23 cellular contexts compared by ENCODE assay signal in genomic region chr17:81913394-81914102, GRCh38. TPM values are rescaled to one million over a fixed set of nuclear protein-coding genes. Genes with fewer than 3 reads are reported as not detected.
DNase-seq lines count a peak whose midpoint lies in the region; ATAC-seq, FAIRE-seq and TF ChIP-seq lines count a peak whose summit lies in the region.
"Had no signal": no experiment of that assay in that cellular context is flagged by ENCODE, and none has a peak within 500 bp of the region (broad histone marks: within the 10 kb centered on the region; RNA-seq: fewer than 3 reads in every experiment).

No MANE protein-coding gene starts in this region.

- H3K9me3 Mint-ChIP-seq in central memory CD8-positive, alpha-beta T cell: no peaks in the 10 kb centered on the region
- H3K9me3 Mint-ChIP-seq in type B pancreatic cell: no peaks in the 10 kb centered on the region
- H3K9me3 Mint-ChIP-seq: activated naive CD4-positive, alpha-beta T cell treated with anti-CD3 and anti-CD28 coated beads for 36 hours had no signal

- H3K4me3 ChIP-seq in HepG2 (replicated peaks in 1 of 3; ENCODE audit: insufficient read depth in 1 of 3, low read depth in 2 of 3, low read length in 3 of 3): no peak overlapping the region
- no peak overlapping the region for H3K4me3 ChIP-seq in right lobe of liver
- no peak overlapping the region for H3K4me3 ChIP-seq in HAP-1
- no peak overlapping the region for H3K4me3 ChIP-seq in SK-N-SH (ENCODE audit: low read depth in 2 of 2, low read length in 1 of 2)
- H3K4me3 ChIP-seq: BLaER1, esophagus muscularis mucosa, gastrocnemius medialis, GM23248, mucosa of descending colon, psoas muscle had no signal

- TF ChIP-seq EP300 in HepG2 (IDR thresholded peaks at IDR 0.05; ENCODE audit: low read depth in 2 of 2, low read length in 2 of 2) (no peak), HepG2 (CRISPR knock-in tag; IDR thresholded peaks at IDR 0.05; ENCODE audit: borderline replicate concordance) (no peak), SK-N-SH (IDR thresholded peaks at IDR 0.05; ENCODE audit: borderline replicate concordance in 1 of 2, low read depth in 1 of 2, low read length in 1 of 2) (no peak)

- no peak for TF ChIP-seq CTCF in HepG2 (CRISPR knock-in tag; IDR thresholded peaks at IDR 0.05)
- TF ChIP-seq CTCF in right lobe of liver (IDR thresholded peaks at IDR 0.05): no peak
- TF ChIP-seq CTCF in type B pancreatic cell (conservative IDR thresholded peaks at IDR 0.05): no peak
- no peak for TF ChIP-seq CTCF in SK-N-SH (IDR thresholded peaks at IDR 0.05)

- peaks cover 41% of the 10 kb centered on the region for H3K79me2 ChIP-seq in HepG2 (ENCODE audit: insufficient read depth, low read length)
- H3K79me2 ChIP-seq in SK-N-SH (ENCODE audit: insufficient read depth): peaks cover 40% of the 10 kb centered on the region

- H3K4me1 Mint-ChIP-seq in central memory CD8-positive, alpha-beta T cell: peaks cover 26% of the 10 kb centered on the region
- H3K4me1 Mint-ChIP-seq in type B pancreatic cell (ENCODE audit: unreplicated experiment): peaks cover 13% of the 10 kb centered on the region

- H3K27me3 ChIP-seq in HepG2 (ENCODE audit: control insufficient read depth in 1 of 2, insufficient read depth in 2 of 2, low read length in 2 of 2) (no peaks in the 10 kb centered on the region; a peak in 1 of 5 replicates), right lobe of liver (no peaks in the 10 kb centered on the region), HAP-1 (ENCODE audit: low read depth) (no peaks in the 10 kb centered on the region), SK-N-SH (ENCODE audit: insufficient read depth) (no peaks in the 10 kb centered on the region)
- H3K27me3 ChIP-seq: BLaER1, esophagus muscularis mucosa, gastrocnemius medialis had no signal

- POLR2A ChIA-PET in HepG2 (lab: Yijun Ruan, JAX) (interaction anchor here (1.3 to 1.4 kb wide), 5 partner anchors 10 to 30 kb away, joined by 3 to 4 read pairs (median 4); partner anchors contain the start of gene NPB), SK-N-SH (lab: Yijun Ruan, JAX) (interaction anchor here (0.8 kb wide), 1 partner anchor 24 kb away, joined by 3 read pairs; the partner anchor contains the start of gene PYCR1)

- TF ChIP-seq RAD21 in HepG2 (CRISPR knock-in tag; IDR thresholded peaks at IDR 0.05): no peak
- TF ChIP-seq RAD21 in SK-N-SH (IDR thresholded peaks at IDR 0.05; ENCODE audit: low read length): no peak

- no peak overlapping the region for H3K27ac Mint-ChIP-seq in central memory CD8-positive, alpha-beta T cell (ENCODE audit: low read depth)
- peak overlapping the region; percentile 94 for H3K27ac Mint-ChIP-seq in type B pancreatic cell
- H3K27ac Mint-ChIP-seq: activated CD4-positive, alpha-beta T cell treated with anti-CD3 and anti-CD28 coated beads for 36 hours; activated naive CD4-positive, alpha-beta T cell treated with anti-CD3 and anti-CD28 coated beads for 36 hours had no signal

- WGBS in HepG2 (ENCODE audit: low lambda C conversion rate): 97% methylated on average over 22 of the region's 31 CpGs
- 92% methylated on average over 10 of the region's 31 CpGs for WGBS in right lobe of liver (ENCODE audit: insufficient coverage, low coverage, low lambda C conversion rate, missing lambda C conversion rate)
- WGBS in SK-N-SH (ENCODE audit: low lambda C conversion rate): 89% methylated on average over 19 of the region's 31 CpGs

- peaks cover 23% of the 10 kb centered on the region for H3F3A ChIP-seq in SK-N-SH (replicated peaks; ENCODE audit: insufficient read depth)

- no TSS peak for BruUV-seq in HepG2 (replicated peaks; lab: Mats Ljungman, UMichigan)

- DNase-seq in HepG2 (ENCODE audit: low spot score) (no peak), right lobe of liver (no peak), type B pancreatic cell (ENCODE audit: extremely low spot score, unreplicated experiment) (no peak), HAP-1 (ENCODE audit: low spot score in 2 of 2) (no peak), SK-N-SH (no peak)
- no peak for DNase-seq in central memory CD8-positive, alpha-beta T cell (ENCODE audit: low spot score in 2 of 2)
- DNase-seq: activated CD4-positive, alpha-beta T cell treated with anti-CD3 and anti-CD28 coated beads for 36 hours; activated naive CD4-positive, alpha-beta T cell treated with anti-CD3 and anti-CD28 coated beads for 36 hours; activated T-cell treated with anti-CD3 and anti-CD28 coated beads, Interleukin-2, amount 50 U/mL, for 48 hours; anterior cingulate cortex; cerebellar nuclear complex; effector CD4-positive, alpha-beta T cell; gastrocnemius medialis; GM23248; mucosa of descending colon; NCI-H1092; NCI-H187 treated with DMSO at 0.1 percent for 48 hours; psoas muscle; SHP77 treated with DMSO at 0.1 percent for 48 hours had no signal

- peaks cover 32% of the 10 kb centered on the region for H3K36me3 Mint-ChIP-seq in central memory CD8-positive, alpha-beta T cell (ENCODE audit: insufficient read depth)
- peaks cover 11% of the 10 kb centered on the region for H3K36me3 Mint-ChIP-seq in type B pancreatic cell

- H3K27ac ChIP-seq in HepG2 (ENCODE audit: extremely low read length, insufficient read depth, low read length) (no peak overlapping the region), right lobe of liver (no peak overlapping the region), SK-N-SH (ENCODE audit: low read depth in 2 of 2, low read length in 1 of 2) (no peak overlapping the region)
- H3K27ac ChIP-seq: BLaER1, esophagus muscularis mucosa, gastrocnemius medialis, GM23248, neutrophil, psoas muscle had no signal

- intact Hi-C loops in HepG2 (cut with micrococcal nuclease; ENCODE audit: unreplicated experiment): loop anchor here (5.0 kb wide), 1 partner anchor 41 kb away; the partner anchor contains the start of gene ARHGDIA
- intact Hi-C loops in right lobe of liver (cut with DNase I): no loop called here

- H3K36me3 ChIP-seq in HepG2 (replicated peaks in 1 of 2; ENCODE audit: control insufficient read depth in 1 of 2, insufficient read depth in 2 of 2, low read length in 2 of 2) (peaks cover 34 to 53% of the 10 kb centered on the region in 2 experiments), right lobe of liver (peaks cover 0 to 42% (median 15%) of the 10 kb centered on the region in 4 donors), HAP-1 (replicated peaks) (peaks cover 49% of the 10 kb centered on the region), SK-N-SH (replicated peaks in 1 of 2; ENCODE audit: control insufficient read depth in 1 of 2, insufficient read depth in 2 of 2, low read length in 1 of 2) (peaks cover 21 to 51% of the 10 kb centered on the region in 2 experiments)

- H3K27me3 Mint-ChIP-seq in central memory CD8-positive, alpha-beta T cell: no peaks in the 10 kb centered on the region
- no peaks in the 10 kb centered on the region for H3K27me3 Mint-ChIP-seq in type B pancreatic cell
- H3K27me3 Mint-ChIP-seq: activated CD4-positive, alpha-beta T cell treated with anti-CD3 and anti-CD28 coated beads for 36 hours had no signal

- no peak for FAIRE-seq in HepG2 (lab: Jason Lieb, UNC)
- FAIRE-seq: urothelium cell line had no signal

- no peak overlapping the region for H3K4me2 ChIP-seq in HepG2 (ENCODE audit: low read depth, low read length)
- H3K4me2 ChIP-seq in SK-N-SH: no peak overlapping the region
- H3K4me2 ChIP-seq: BLaER1 had no signal

- H3K9me3 ChIP-seq in HepG2 (ENCODE audit: low read length) (no peaks in the 10 kb centered on the region), right lobe of liver (no peaks in the 10 kb centered on the region), HAP-1 (no peaks in the 10 kb centered on the region), SK-N-SH (no peaks in the 10 kb centered on the region)
- H3K9me3 ChIP-seq: BLaER1, esophagus muscularis mucosa, gastrocnemius medialis, mucosa of descending colon, neutrophil, psoas muscle had no signal

- no peaks in the 10 kb centered on the region for H3K9me2 ChIP-seq in SK-N-SH

- TF ChIP-seq POLR2A in HepG2 (IDR thresholded peaks at IDR 0.05; ENCODE audit: insufficient read depth in 1 of 2, low read depth in 2 of 2, low read length in 2 of 2): no peak
- no peak for TF ChIP-seq POLR2A in right lobe of liver (IDR thresholded peaks at IDR 0.05)

- H2AFZ ChIP-seq in HepG2 (ENCODE audit: low read length) (no peak overlapping the region), SK-N-SH (ENCODE audit: low read depth) (no peak overlapping the region)
- H2AFZ ChIP-seq: GM23248 had no signal

- ATAC-seq in HepG2 (no peak), right lobe of liver (no peak)
- no peak for ATAC-seq in central memory CD8-positive, alpha-beta T cell (replicated peaks; ENCODE audit: extremely low read depth, poor library complexity, severe bottlenecking)
- ATAC-seq: activated CD4-positive, alpha-beta T cell treated with anti-CD3 and anti-CD28 coated beads for 36 hours; gastrocnemius medialis; mucosa of descending colon; psoas muscle had no signal

- in situ Hi-C loops in HepG2 (cut with HindIII; ENCODE audit: extremely low pct_ligation_motif_present, low pct_unique_long_range_greater_than_20kb): no loop called here
- in situ Hi-C loops in HAP-1 (cut with MboI; ENCODE audit: low sequenced_read_pairs): no loop called here

- peak overlapping the region; percentile 8 for H3K4me3 Mint-ChIP-seq in central memory CD8-positive, alpha-beta T cell
- peak overlapping the region; percentile 72 for H3K4me3 Mint-ChIP-seq in type B pancreatic cell
- H3K4me3 Mint-ChIP-seq: activated CD4-positive, alpha-beta T cell treated with anti-CD3 and anti-CD28 coated beads for 36 hours; activated naive CD4-positive, alpha-beta T cell treated with anti-CD3 and anti-CD28 coated beads for 36 hours had no signal

- H3K9ac ChIP-seq in HepG2 (ENCODE audit: insufficient read depth, low read depth, low read length) (no peak overlapping the region), SK-N-SH (no peak overlapping the region)
- H3K9ac ChIP-seq: BLaER1, GM23248 had no signal

- H4K20me1 ChIP-seq in HepG2 (ENCODE audit: insufficient read depth, low read length): peaks cover 6% of the 10 kb centered on the region; the same call in 1 of the 2 replicates
- peaks cover 39% of the 10 kb centered on the region for H4K20me1 ChIP-seq in SK-N-SH (ENCODE audit: insufficient read depth)

- CTCF ChIA-PET in HepG2 (lab: Yijun Ruan, JAX; ENCODE audit: low intra/inter-chr PET ratio, low total read pairs) (no interaction called here), SK-N-SH (lab: Yijun Ruan, JAX) (interaction anchor here (1.0 to 3.8 kb wide), 9 partner anchors 11 to 241 kb away, joined by 3 to 20 read pairs (median 4); partner anchors contain the start of genes DCXR and NPB)

- peaks cover 46% of the 10 kb centered on the region for H3K4me1 ChIP-seq in HepG2 (ENCODE audit: insufficient read depth, low read length)
- peaks cover 0 to 38% (median 11%) of the 10 kb centered on the region in 4 donors for H3K4me1 ChIP-seq in right lobe of liver
- peaks cover 7% of the 10 kb centered on the region for H3K4me1 ChIP-seq in HAP-1
- H3K4me1 ChIP-seq in SK-N-SH (ENCODE audit: control insufficient read depth in 1 of 2, insufficient read depth in 2 of 2, low read depth in 1 of 2, low read length in 1 of 2): peaks cover 15 to 35% of the 10 kb centered on the region in 2 experiments

RNA-seq across cellular contexts. Expression of gene PCYT2, which starts 2.3 kb away (rescaled TPM):
- total RNA-seq in HepG2 (2016; rRNA removed; fragmentation: Illumina TruSeq; extraction: Trizol): 240 and 297 TPM in 2 replicates
- 152 and 156 TPM in 2 replicates for total RNA-seq in HepG2 (2016; cell fraction: cytosol; rRNA removed; fragmentation: Illumina TruSeq; extraction: Trizol; ENCODE audit: low read depth)
- 223 and 298 TPM in 2 replicates for total RNA-seq in HepG2 (2016; cell fraction: insoluble cytoplasmic fraction; rRNA removed; fragmentation: Illumina TruSeq; extraction: Trizol)
- 178 and 208 TPM in 2 replicates for total RNA-seq in HepG2 (2016; cell fraction: membrane; rRNA removed; fragmentation: Illumina TruSeq; extraction: Trizol)
- total RNA-seq in HepG2 (2016; cell fraction: nucleus; rRNA removed; fragmentation: Illumina TruSeq; extraction: Trizol): 220 and 223 TPM in 2 replicates
- 147 and 222 TPM in 2 replicates for polyA plus RNA-seq in HepG2 (2011; rRNA removed)
- 94.7 and 118 TPM in 2 replicates for polyA plus RNA-seq in HepG2 (2011; cell fraction: cytosol; rRNA removed)
- polyA plus RNA-seq in HepG2 (2011; cell fraction: nucleus; rRNA removed): 1,015 and 1,225 TPM in 2 replicates
- polyA plus RNA-seq in HepG2 (2012): 124 and 128 TPM in 2 replicates
- 113 and 134 TPM in 2 replicates for polyA plus RNA-seq in HepG2 (2016; cell fraction: cytosol; fragmentation: Illumina TruSeq; extraction: Trizol; ENCODE audit: low read depth)
- polyA plus RNA-seq in HepG2 (2016; cell fraction: insoluble cytoplasmic fraction; fragmentation: Illumina TruSeq; extraction: Trizol; ENCODE audit: low read depth): 235 and 242 TPM in 2 replicates
- 149 and 175 TPM in 2 replicates for polyA plus RNA-seq in HepG2 (2016; cell fraction: membrane; fragmentation: Illumina TruSeq; extraction: Trizol; ENCODE audit: low read depth)
- polyA plus RNA-seq in HepG2 (2016; cell fraction: nucleus; fragmentation: Illumina TruSeq; extraction: Trizol; ENCODE audit: insufficient read depth, low read depth): 499 and 551 TPM in 2 replicates
- polyA minus RNA-seq in HepG2 (2011; rRNA and poly(A)+ RNA removed; ENCODE audit: low replicate concordance): 38.6 and 144 TPM in 2 replicates
- 47.2 and 54.9 TPM in 2 replicates for polyA minus RNA-seq in HepG2 (2011; cell fraction: cytosol; rRNA and poly(A)+ RNA removed)
- 202 and 210 TPM in 2 replicates for polyA minus RNA-seq in HepG2 (2011; cell fraction: nucleus; rRNA and poly(A)+ RNA removed)
- 100 to 1,000 TPM in 1 of 6 experiments, 10 to 100 TPM in 5; 63.5 to 103 (median 89.3) TPM for total RNA-seq in right lobe of liver
- 46.8 and 50.4 TPM in 2 replicates for total RNA-seq in type B pancreatic cell (ENCODE audit: low replicate concordance)
- 46.2 and 54.1 TPM in 2 replicates for polyA plus RNA-seq in SK-N-SH (2012; rRNA removed)
- polyA plus RNA-seq in SK-N-SH (2012; cell fraction: cytosol; rRNA removed): 23.8 and 36.1 TPM in 2 replicates
- polyA plus RNA-seq in SK-N-SH (2012; cell fraction: nucleus; rRNA removed): 97.5 and 110 TPM in 2 replicates

RNA-seq across cellular contexts. Expression of gene SIRT7, which starts 4.4 kb away (rescaled TPM):
- total RNA-seq in HepG2 (2016; rRNA removed; fragmentation: Illumina TruSeq; extraction: Trizol) (14.5 and 24.8 TPM in 2 replicates), right lobe of liver (10 to 100 TPM in 4 of 6 experiments, 1 to 10 TPM in 2; 7.4 to 15.0 (median 12.2) TPM), type B pancreatic cell (ENCODE audit: low replicate concordance) (29.9 and 46.0 TPM in 2 replicates)
- 71.6 and 74.9 TPM in 2 replicates for total RNA-seq in HepG2 (2016; cell fraction: cytosol; rRNA removed; fragmentation: Illumina TruSeq; extraction: Trizol; ENCODE audit: low read depth)
- 13.5 and 25.0 TPM in 2 replicates for total RNA-seq in HepG2 (2016; cell fraction: insoluble cytoplasmic fraction; rRNA removed; fragmentation: Illumina TruSeq; extraction: Trizol)
- total RNA-seq in HepG2 (2016; cell fraction: membrane; rRNA removed; fragmentation: Illumina TruSeq; extraction: Trizol): 27.9 and 28.8 TPM in 2 replicates
- total RNA-seq in HepG2 (2016; cell fraction: nucleus; rRNA removed; fragmentation: Illumina TruSeq; extraction: Trizol): 28.8 and 33.6 TPM in 2 replicates
- polyA plus RNA-seq in HepG2 (2011; rRNA removed) (8.3 and 10.9 TPM in 2 replicates), SK-N-SH (2012; rRNA removed) (32.6 and 34.1 TPM in 2 replicates)
- 5.9 and 7.5 TPM in 2 replicates for polyA plus RNA-seq in HepG2 (2011; cell fraction: cytosol; rRNA removed)
- polyA plus RNA-seq in HepG2 (2011; cell fraction: nucleus; rRNA removed): 73.2 and 80.4 TPM in 2 replicates
- 12.4 and 18.7 TPM in 2 replicates for polyA plus RNA-seq in HepG2 (2012)
- 8.7 and 9.0 TPM in 2 replicates for polyA plus RNA-seq in HepG2 (2016; cell fraction: cytosol; fragmentation: Illumina TruSeq; extraction: Trizol; ENCODE audit: low read depth)
- polyA plus RNA-seq in HepG2 (2016; cell fraction: insoluble cytoplasmic fraction; fragmentation: Illumina TruSeq; extraction: Trizol; ENCODE audit: low read depth): 13.6 and 15.2 TPM in 2 replicates
- 12.2 and 12.4 TPM in 2 replicates for polyA plus RNA-seq in HepG2 (2016; cell fraction: membrane; fragmentation: Illumina TruSeq; extraction: Trizol; ENCODE audit: low read depth)
- polyA plus RNA-seq in HepG2 (2016; cell fraction: nucleus; fragmentation: Illumina TruSeq; extraction: Trizol; ENCODE audit: insufficient read depth, low read depth): 87.1 and 90.3 TPM in 2 replicates
- polyA minus RNA-seq in HepG2 (2011; rRNA and poly(A)+ RNA removed; ENCODE audit: low replicate concordance): 38.8 and 69.4 TPM in 2 replicates
- polyA minus RNA-seq in HepG2 (2011; cell fraction: cytosol; rRNA and poly(A)+ RNA removed): 8.9 and 16.0 TPM in 2 replicates
- 22.5 and 26.8 TPM in 2 replicates for polyA minus RNA-seq in HepG2 (2011; cell fraction: nucleus; rRNA and poly(A)+ RNA removed)
- polyA plus RNA-seq in SK-N-SH (2012; cell fraction: cytosol; rRNA removed): 10.3 and 12.3 TPM in 2 replicates
- polyA plus RNA-seq in SK-N-SH (2012; cell fraction: nucleus; rRNA removed): 182 and 254 TPM in 2 replicates

RNA-seq across cellular contexts. Expression of gene NPB, which starts 11.5 kb away (rescaled TPM):
- total RNA-seq in HepG2 (2016; rRNA removed; fragmentation: Illumina TruSeq; extraction: Trizol): 0.56 and 0.93 TPM in 2 replicates
- 0.97 and 1.1 TPM in 2 replicates for total RNA-seq in HepG2 (2016; cell fraction: cytosol; rRNA removed; fragmentation: Illumina TruSeq; extraction: Trizol; ENCODE audit: low read depth)
- 0.34 and 0.69 TPM in 2 replicates for total RNA-seq in HepG2 (2016; cell fraction: insoluble cytoplasmic fraction; rRNA removed; fragmentation: Illumina TruSeq; extraction: Trizol)
- 0.59 and 0.69 TPM in 2 replicates for total RNA-seq in HepG2 (2016; cell fraction: membrane; rRNA removed; fragmentation: Illumina TruSeq; extraction: Trizol)
- total RNA-seq in HepG2 (2016; cell fraction: nucleus; rRNA removed; fragmentation: Illumina TruSeq; extraction: Trizol): 0.31 and 0.44 TPM in 2 replicates
- polyA plus RNA-seq in HepG2 (2011; rRNA removed): 0.11 and 0.22 TPM in 2 replicates
- polyA plus RNA-seq in HepG2 (2011; cell fraction: cytosol; rRNA removed): 0.59 and 0.70 TPM in 2 replicates
- polyA plus RNA-seq in HepG2 (2011; cell fraction: nucleus; rRNA removed): 0.52 and 0.66 TPM in 2 replicates
- 1.6 TPM in 1 of 2 replicates, not detected in the other for polyA plus RNA-seq in HepG2 (2012)
- 1.2 and 1.7 TPM in 2 replicates for polyA plus RNA-seq in HepG2 (2016; cell fraction: cytosol; fragmentation: Illumina TruSeq; extraction: Trizol; ENCODE audit: low read depth)
- polyA plus RNA-seq in HepG2 (2016; cell fraction: insoluble cytoplasmic fraction; fragmentation: Illumina TruSeq; extraction: Trizol; ENCODE audit: low read depth): 0.17 and 0.43 TPM in 2 replicates
- 0.80 and 0.88 TPM in 2 replicates for polyA plus RNA-seq in HepG2 (2016; cell fraction: membrane; fragmentation: Illumina TruSeq; extraction: Trizol; ENCODE audit: low read depth)
- polyA plus RNA-seq in HepG2 (2016; cell fraction: nucleus; fragmentation: Illumina TruSeq; extraction: Trizol; ENCODE audit: insufficient read depth, low read depth): 1.3 TPM in 1 of 2 replicates, not detected in the other
- polyA minus RNA-seq in HepG2 (2011; rRNA and poly(A)+ RNA removed; ENCODE audit: low replicate concordance): 0.80 and 1.6 TPM in 2 replicates
- 0.53 TPM in 1 of 2 replicates, not detected in the other for polyA minus RNA-seq in HepG2 (2011; cell fraction: cytosol; rRNA and poly(A)+ RNA removed)
- polyA minus RNA-seq in HepG2 (2011; cell fraction: nucleus; rRNA and poly(A)+ RNA removed): 0.26 and 0.75 TPM in 2 replicates
- total RNA-seq in right lobe of liver: 1 to 10 TPM in 2 of 6 experiments, under 1 TPM in 2, not detected in 2; 0.12 to 1.5 (median 0.87) TPM
- total RNA-seq in type B pancreatic cell (ENCODE audit: low replicate concordance): 0.64 and 2.5 TPM in 2 replicates
- 0.91 and 2.4 TPM in 2 replicates for polyA plus RNA-seq in SK-N-SH (2012; rRNA removed)
- 1.0 and 1.9 TPM in 2 replicates for polyA plus RNA-seq in SK-N-SH (2012; cell fraction: cytosol; rRNA removed)
- polyA plus RNA-seq in SK-N-SH (2012; cell fraction: nucleus; rRNA removed): 0.89 and 2.1 TPM in 2 replicates

RNA-seq across cellular contexts. Expression of gene MAFG, which starts 14.0 kb away (rescaled TPM):
- total RNA-seq in HepG2 (2016; rRNA removed; fragmentation: Illumina TruSeq; extraction: Trizol) (12.4 and 14.5 TPM in 2 replicates), right lobe of liver (10 to 100 TPM in 2 of 6 experiments, 1 to 10 TPM in 4; 7.4 to 12.9 (median 9.2) TPM), type B pancreatic cell (ENCODE audit: low replicate concordance) (22.4 and 30.0 TPM in 2 replicates)
- total RNA-seq in HepG2 (2016; cell fraction: cytosol; rRNA removed; fragmentation: Illumina TruSeq; extraction: Trizol; ENCODE audit: low read depth): 2.1 and 2.3 TPM in 2 replicates
- 9.8 and 14.7 TPM in 2 replicates for total RNA-seq in HepG2 (2016; cell fraction: insoluble cytoplasmic fraction; rRNA removed; fragmentation: Illumina TruSeq; extraction: Trizol)
- 7.6 TPM in 2 replicates for total RNA-seq in HepG2 (2016; cell fraction: membrane; rRNA removed; fragmentation: Illumina TruSeq; extraction: Trizol)
- 15.5 and 16.7 TPM in 2 replicates for total RNA-seq in HepG2 (2016; cell fraction: nucleus; rRNA removed; fragmentation: Illumina TruSeq; extraction: Trizol)
- polyA plus RNA-seq in HepG2 (2011; rRNA removed) (20.0 TPM in 2 replicates), SK-N-SH (2012; rRNA removed) (30.3 and 38.7 TPM in 2 replicates)
- 17.1 and 19.4 TPM in 2 replicates for polyA plus RNA-seq in HepG2 (2011; cell fraction: cytosol; rRNA removed)
- 98.2 and 128 TPM in 2 replicates for polyA plus RNA-seq in HepG2 (2011; cell fraction: nucleus; rRNA removed)
- polyA plus RNA-seq in HepG2 (2012): 16.1 and 26.5 TPM in 2 replicates
- 1.4 and 1.6 TPM in 2 replicates for polyA plus RNA-seq in HepG2 (2016; cell fraction: cytosol; fragmentation: Illumina TruSeq; extraction: Trizol; ENCODE audit: low read depth)
- polyA plus RNA-seq in HepG2 (2016; cell fraction: insoluble cytoplasmic fraction; fragmentation: Illumina TruSeq; extraction: Trizol; ENCODE audit: low read depth): 9.2 and 10.7 TPM in 2 replicates
- polyA plus RNA-seq in HepG2 (2016; cell fraction: membrane; fragmentation: Illumina TruSeq; extraction: Trizol; ENCODE audit: low read depth): 4.3 and 4.6 TPM in 2 replicates
- polyA plus RNA-seq in HepG2 (2016; cell fraction: nucleus; fragmentation: Illumina TruSeq; extraction: Trizol; ENCODE audit: insufficient read depth, low read depth): 38.9 and 41.8 TPM in 2 replicates
- 16.8 and 26.4 TPM in 2 replicates for polyA minus RNA-seq in HepG2 (2011; rRNA and poly(A)+ RNA removed; ENCODE audit: low replicate concordance)
- 8.0 and 9.5 TPM in 2 replicates for polyA minus RNA-seq in HepG2 (2011; cell fraction: cytosol; rRNA and poly(A)+ RNA removed)
- 11.9 and 15.8 TPM in 2 replicates for polyA minus RNA-seq in HepG2 (2011; cell fraction: nucleus; rRNA and poly(A)+ RNA removed)
- polyA plus RNA-seq in SK-N-SH (2012; cell fraction: cytosol; rRNA removed): 22.2 and 29.1 TPM in 2 replicates
- 88.8 and 95.8 TPM in 2 replicates for polyA plus RNA-seq in SK-N-SH (2012; cell fraction: nucleus; rRNA removed)

RNA-seq across cellular contexts. Expression of gene ANAPC11, which starts 22.0 kb away (rescaled TPM):
- total RNA-seq in HepG2 (2016; rRNA removed; fragmentation: Illumina TruSeq; extraction: Trizol) (114 and 127 TPM in 2 replicates), right lobe of liver (100 to 1,000 TPM in 1 of 6 experiments, 10 to 100 TPM in 5; 54.3 to 101 (median 73.3) TPM), type B pancreatic cell (ENCODE audit: low replicate concordance) (136 and 140 TPM in 2 replicates)
- 131 and 197 TPM in 2 replicates for total RNA-seq in HepG2 (2016; cell fraction: cytosol; rRNA removed; fragmentation: Illumina TruSeq; extraction: Trizol; ENCODE audit: low read depth)
- 108 and 128 TPM in 2 replicates for total RNA-seq in HepG2 (2016; cell fraction: insoluble cytoplasmic fraction; rRNA removed; fragmentation: Illumina TruSeq; extraction: Trizol)
- 131 and 179 TPM in 2 replicates for total RNA-seq in HepG2 (2016; cell fraction: membrane; rRNA removed; fragmentation: Illumina TruSeq; extraction: Trizol)
- 50.9 and 64.4 TPM in 2 replicates for total RNA-seq in HepG2 (2016; cell fraction: nucleus; rRNA removed; fragmentation: Illumina TruSeq; extraction: Trizol)
- polyA plus RNA-seq in HepG2 (2011; rRNA removed) (235 and 250 TPM in 2 replicates), SK-N-SH (2012; rRNA removed) (1,022 and 1,275 TPM in 2 replicates)
- 444 and 596 TPM in 2 replicates for polyA plus RNA-seq in HepG2 (2011; cell fraction: cytosol; rRNA removed)
- 192 and 202 TPM in 2 replicates for polyA plus RNA-seq in HepG2 (2011; cell fraction: nucleus; rRNA removed)
- 95.6 and 161 TPM in 2 replicates for polyA plus RNA-seq in HepG2 (2012)
- 209 and 306 TPM in 2 replicates for polyA plus RNA-seq in HepG2 (2016; cell fraction: cytosol; fragmentation: Illumina TruSeq; extraction: Trizol; ENCODE audit: low read depth)
- polyA plus RNA-seq in HepG2 (2016; cell fraction: insoluble cytoplasmic fraction; fragmentation: Illumina TruSeq; extraction: Trizol; ENCODE audit: low read depth): 119 and 120 TPM in 2 replicates
- 162 and 209 TPM in 2 replicates for polyA plus RNA-seq in HepG2 (2016; cell fraction: membrane; fragmentation: Illumina TruSeq; extraction: Trizol; ENCODE audit: low read depth)
- 107 and 109 TPM in 2 replicates for polyA plus RNA-seq in HepG2 (2016; cell fraction: nucleus; fragmentation: Illumina TruSeq; extraction: Trizol; ENCODE audit: insufficient read depth, low read depth)
- polyA minus RNA-seq in HepG2 (2011; rRNA and poly(A)+ RNA removed; ENCODE audit: low replicate concordance): 68.6 and 147 TPM in 2 replicates
- polyA minus RNA-seq in HepG2 (2011; cell fraction: cytosol; rRNA and poly(A)+ RNA removed): 32.2 and 42.7 TPM in 2 replicates
- polyA minus RNA-seq in HepG2 (2011; cell fraction: nucleus; rRNA and poly(A)+ RNA removed): 23.0 and 25.9 TPM in 2 replicates
- 764 and 988 TPM in 2 replicates for polyA plus RNA-seq in SK-N-SH (2012; cell fraction: cytosol; rRNA removed)
- polyA plus RNA-seq in SK-N-SH (2012; cell fraction: nucleus; rRNA removed): 313 and 563 TPM in 2 replicates

Comparison
In these comparisons a context has a peak if more than half of its experiments do, and no peak if none do; other contexts are left out.
1. Of the 25 proteins assayed by ChIP-seq in both HepG2 and SK-N-SH: peak only in HepG2: RXRA; only in SK-N-SH: none; in both: none; in neither: 24.